In the genomic region with DNA sequence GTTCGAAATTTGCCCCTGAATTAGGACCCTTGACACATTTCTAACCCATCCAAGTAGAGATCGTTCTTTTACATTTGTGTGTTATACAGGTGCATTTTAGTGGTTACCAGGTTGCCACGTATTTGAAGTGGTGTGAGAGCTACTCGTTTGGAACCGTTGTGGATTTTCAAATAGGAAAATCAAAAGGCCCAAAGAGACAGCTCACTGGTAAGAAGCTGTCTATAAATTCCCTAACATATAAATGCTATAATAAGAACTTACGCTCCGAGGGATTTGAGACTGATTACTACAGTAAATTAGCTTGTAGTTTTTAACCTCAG, we compare ENCODE assay signal across 8 cellular contexts. TPM values are rescaled to one million over a fixed set of nuclear protein-coding genes. Genes with fewer than 3 reads are reported as not detected.
DNase-seq lines count a peak whose midpoint lies in the region; ATAC-seq and TF ChIP-seq lines count a peak whose summit lies in the region.

No MANE protein-coding gene starts in this region.

- H3K4me3 Mint-ChIP-seq in activated CD4-positive, alpha-beta memory T cell treated with anti-CD3 and anti-CD28 coated beads, Interleukin-2, amount 10 ng/mL, durations not matched to agents 7 days and 5 days, result peak overlapping the region; percentile 87

- peaks cover 14% of the 10 kb centered on the region for H3K36me3 Mint-ChIP-seq in activated CD4-positive, alpha-beta memory T cell treated with anti-CD3 and anti-CD28 coated beads, Interleukin-2, amount 10 ng/mL, durations not matched to agents 7 days and 5 days (ENCODE audit: low read depth)

- POLR2A ChIA-PET in HEK293 (lab: Yijun Ruan, JAX), result interaction anchor here (0.6 to 4.3 kb wide), 12 partner anchors 10 to 225 kb away, joined by 3 to 56 read pairs (median 11); partner anchors contain the start of gene TRAF3IP2
- POLR2A ChIA-PET in activated CD4-positive, alpha-beta memory T cell treated with anti-CD3 and anti-CD28 coated beads, Interleukin-2, amount 10 ng/mL, durations not matched to agents 7 days and 5 days (lab: Charles Lee), result interaction anchor here (0.6 to 5.5 kb wide), 23 partner anchors 10 to 669 kb away, joined by 3 to 80 read pairs (median 4); partner anchors contain the start of genes AMD1, CDK19, FAM229B and TRAF3IP2

- in situ Hi-C loops in ACHN (cut with HindIII; ENCODE audit: low pct_ligation_motif_present, low pct_unique_long_range_greater_than_20kb, low sequenced_read_pairs), result no loop called here

- peaks cover 26% of the 10 kb centered on the region for H3K27me3 ChIP-seq in iPS-18a (ENCODE audit: control insufficient read depth, insufficient read depth, low read length)
- no peaks in the 10 kb centered on the region for H3K27me3 ChIP-seq in stomach smooth muscle (ENCODE audit: control insufficient read depth in 1 of 2, insufficient read depth in 2 of 2, low read length in 2 of 2)

- H3K9ac ChIP-seq in iPS-18a (ENCODE audit: low read length) (peak overlapping the region; percentile 77), stomach smooth muscle (ENCODE audit: low read length in 2 of 2) (peak overlapping the region; percentile 88 to 92)

- H3K9me3 Mint-ChIP-seq in activated CD4-positive, alpha-beta memory T cell treated with anti-CD3 and anti-CD28 coated beads, Interleukin-2, amount 10 ng/mL, durations not matched to agents 7 days and 5 days, result no peaks in the 10 kb centered on the region

- peak overlapping the region; percentile 95 for H3K27ac Mint-ChIP-seq in activated CD4-positive, alpha-beta memory T cell treated with anti-CD3 and anti-CD28 coated beads, Interleukin-2, amount 10 ng/mL, durations not matched to agents 7 days and 5 days

- H3K36me3 ChIP-seq in HEK293 (ENCODE audit: control insufficient read depth in 2 of 2, insufficient read depth in 1 of 2, low read length in 2 of 2) (peaks cover 0 to 21% of the 10 kb centered on the region in 2 experiments; a peak in 1 of 3 replicates), iPS-18a (ENCODE audit: control insufficient read depth, low read depth, low read length) (no peaks in the 10 kb centered on the region), stomach smooth muscle (ENCODE audit: control insufficient read depth in 2 of 2, insufficient read depth in 2 of 2, low read length in 2 of 2) (no peaks in the 10 kb centered on the region)

- no peak for ATAC-seq in GM21515 (IDR thresholded peaks at IDR 0.05; ENCODE audit: unreplicated experiment)

- DNase-seq in ACHN, result peak; percentile 32
- no peak for DNase-seq in activated CD4-positive, alpha-beta memory T cell treated with anti-CD3 and anti-CD28 coated beads, Interleukin-2, amount 10 ng/mL, durations not matched to agents 7 days and 5 days
- no peak for DNase-seq in medulla oblongata (ENCODE audit: extremely low spot score)
- DNase-seq in SIG-M5 (lab: John Stamatoyannopoulos, UW), result no peak

- peaks cover 55% of the 10 kb centered on the region for H3K4me1 Mint-ChIP-seq in activated CD4-positive, alpha-beta memory T cell treated with anti-CD3 and anti-CD28 coated beads, Interleukin-2, amount 10 ng/mL, durations not matched to agents 7 days and 5 days

- no peaks in the 10 kb centered on the region for H3K27me3 Mint-ChIP-seq in activated CD4-positive, alpha-beta memory T cell treated with anti-CD3 and anti-CD28 coated beads, Interleukin-2, amount 10 ng/mL, durations not matched to agents 7 days and 5 days

- H3K27ac ChIP-seq in HEK293 (ENCODE audit: extremely low read depth, low read depth, low read length) (peak overlapping the region; percentile 100), iPS-18a (ENCODE audit: low read length) (peak overlapping the region; percentile 54), stomach smooth muscle (ENCODE audit: low read length) (peak overlapping the region; percentile 98)

- CTCF ChIA-PET in HEK293 (lab: Yijun Ruan, JAX), result interaction anchor here (0.6 to 1.6 kb wide), 5 partner anchors 11 to 626 kb away, joined by 3 to 4 read pairs (median 3); a partner anchor contains a TSS
- CTCF ChIA-PET in activated CD4-positive, alpha-beta memory T cell treated with anti-CD3 and anti-CD28 coated beads, Interleukin-2, amount 10 ng/mL, durations not matched to agents 7 days and 5 days (lab: Charles Lee), result interaction anchor here (1.5 to 3.3 kb wide), 3 partner anchors 81 to 225 kb away, joined by 3 to 33 read pairs (median 6); partner anchors contain the start of gene TRAF3IP2

- H3K4me1 ChIP-seq in HEK293 (ENCODE audit: control insufficient read depth, insufficient read depth, low read length) (peaks cover 6% of the 10 kb centered on the region), iPS-18a (ENCODE audit: control insufficient read depth, low read depth, low read length) (peaks cover 25% of the 10 kb centered on the region), stomach smooth muscle (ENCODE audit: control insufficient read depth, insufficient read depth, low read length) (peaks cover 6% of the 10 kb centered on the region)

- H3K9me3 ChIP-seq in HEK293 (ENCODE audit: control insufficient read depth, insufficient read depth, low read depth, low read length) (no peaks in the 10 kb centered on the region), iPS-18a (ENCODE audit: control insufficient read depth, low read depth, low read length) (peaks cover 3% of the 10 kb centered on the region), stomach smooth muscle (ENCODE audit: control insufficient read depth in 2 of 2, low read length in 2 of 2) (peaks cover 0 to 3% of the 10 kb centered on the region in 2 donors)

- TF ChIP-seq CTCF in HEK293 (tag by site-specific recombination; IDR thresholded peaks at IDR 0.05), result no peak

- peak overlapping the region; percentile 70 for H3K4me3 ChIP-seq in HEK293 (ENCODE audit: low read depth, low read length)
- H3K4me3 ChIP-seq in iPS-18a (ENCODE audit: low read length), result peak overlapping the region; percentile 97
- H3K4me3 ChIP-seq in stomach smooth muscle (ENCODE audit: low read length in 2 of 2), result peak overlapping the region; percentile 88 to 91

TF ChIP-seq in HEK293, 187 proteins besides CTCF, POLR2A, EP300 and RAD21:
- TF ChIP-seq GLIS1 (tag by site-specific recombination; IDR thresholded peaks at IDR 0.05), result no peak
- no peak for TF ChIP-seq ZNF645 (tag by site-specific recombination; IDR thresholded peaks at IDR 0.05)
- TF ChIP-seq ZNF791 (tag by site-specific recombination; IDR thresholded peaks at IDR 0.05), result no peak
- TF ChIP-seq ZBTB20 (tag by site-specific recombination; IDR thresholded peaks at IDR 0.05), result no peak
- TF ChIP-seq ZNF184 (tag by site-specific recombination; IDR thresholded peaks at IDR 0.05), result no peak
- no peak for TF ChIP-seq ZNF335 (tag by site-specific recombination; conservative IDR thresholded peaks at IDR 0.05)
- no peak for TF ChIP-seq ZNF707 (tag by site-specific recombination; IDR thresholded peaks at IDR 0.05)
- no peak for TF ChIP-seq SETDB1 (IDR thresholded peaks at IDR 0.05; ENCODE audit: insufficient read length, low read length)
- no peak for TF ChIP-seq ZNF624 (tag by site-specific recombination; IDR thresholded peaks at IDR 0.05)
- TF ChIP-seq TRIM28 (IDR thresholded peaks at IDR 0.05; ENCODE audit: borderline replicate concordance, low read length), result no peak
- TF ChIP-seq ZNF560 (tag by site-specific recombination; IDR thresholded peaks at IDR 0.05; ENCODE audit: borderline replicate concordance), result no peak
- TF ChIP-seq ZFHX2 (tag by site-specific recombination; conservative IDR thresholded peaks at IDR 0.05), result no peak
- TF ChIP-seq ZNF514 (tag by site-specific recombination; IDR thresholded peaks at IDR 0.05), result no peak
- no peak for TF ChIP-seq TCF7L2 (IDR thresholded peaks at IDR 0.05; ENCODE audit: borderline replicate concordance, low read depth, low read length)
- no peak for TF ChIP-seq ZNF18 (tag by site-specific recombination; IDR thresholded peaks at IDR 0.05)
- no peak for TF ChIP-seq ZNF776 (tag by site-specific recombination; IDR thresholded peaks at IDR 0.05; ENCODE audit: borderline replicate concordance)

RNA-seq across cellular contexts. Expression of gene REV3L, which starts 1.6 kb away (rescaled TPM):
- total RNA-seq in activated CD4-positive, alpha-beta memory T cell treated with anti-CD3 and anti-CD28 coated beads, Interleukin-2, amount 10 ng/mL, durations not matched to agents 7 days and 5 days, result 10 to 100 TPM; 19.8 to 22.9 TPM
